Comparison of ENCODE assay signal across 3 cellular contexts in the genomic region with DNA sequence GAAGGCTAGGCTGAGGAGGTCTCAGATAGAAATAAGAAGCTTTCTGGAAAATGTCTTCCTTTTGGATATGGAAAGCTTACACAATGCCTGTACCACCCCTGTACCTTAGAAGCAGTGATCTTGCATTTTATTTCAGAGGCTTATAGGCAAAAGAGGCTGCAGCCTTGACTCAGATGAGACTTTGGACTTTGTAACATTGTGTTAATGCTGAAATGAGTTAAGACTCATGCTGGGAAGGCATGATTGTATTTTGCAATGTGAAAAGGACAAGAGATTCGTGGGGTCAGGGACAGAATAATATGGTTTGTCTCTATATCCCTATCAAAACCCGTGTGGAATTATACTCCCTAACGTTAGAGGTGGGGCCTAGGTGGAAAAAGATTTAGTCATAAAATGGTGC. TPM values are rescaled to one million over a fixed set of nuclear protein-coding genes. Genes with fewer than 3 reads are reported as not detected.
"Had no signal": no experiment of that assay in that cellular context is flagged by ENCODE, and none has a peak within 500 bp of the region (broad histone marks: within the 10 kb centered on the region; RNA-seq: fewer than 3 reads in every experiment).

No MANE protein-coding gene starts in this region.

RNA-seq across cellular contexts. Expression of a gene that starts 53.7 kb away (rescaled TPM):
- total RNA-seq: activated CD8-positive, alpha-beta T cell treated with anti-CD3 and anti-CD28 coated beads, Interleukin-2, amount 10 ng/mL, durations not matched to agents 7 days and 5 days; activated naive CD8-positive, alpha-beta T cell treated with anti-CD3 and anti-CD28 coated beads, Interleukin-2, amount 10 ng/mL, durations not matched to agents 7 days and 5 days; ascending aorta had no signal
